Comparison of ENCODE assay signal across 8 cellular contexts in the genomic region with DNA sequence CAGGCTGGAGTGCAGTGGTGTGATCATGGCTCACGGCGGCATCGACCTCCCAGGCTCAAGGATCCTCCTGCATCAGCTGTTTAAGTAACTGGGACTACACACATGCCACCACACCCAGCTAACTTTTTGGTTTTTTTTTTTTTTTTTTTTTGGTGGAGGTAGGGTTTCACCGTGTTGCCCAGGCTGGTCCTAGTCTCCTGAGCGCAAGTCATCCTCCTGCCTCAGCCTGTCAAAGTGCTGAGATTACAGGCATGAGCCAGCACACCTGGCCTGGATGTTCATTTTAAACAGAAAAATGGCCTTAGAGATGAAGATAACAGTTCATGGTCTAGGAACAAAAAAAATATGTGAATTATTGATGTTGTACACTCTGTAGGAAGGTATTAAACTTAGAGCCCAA. TPM values are rescaled to one million over a fixed set of nuclear protein-coding genes. Genes with fewer than 3 reads are reported as not detected.
"Had no signal": no experiment of that assay in that cellular context is flagged by ENCODE, and none has a peak within 500 bp of the region (broad histone marks: within the 10 kb centered on the region; RNA-seq: fewer than 3 reads in every experiment).

No MANE protein-coding gene starts in this region.

- DNase-seq: GM23248, GOT3, H7, HFFc6 had no signal

- H3K4me3 ChIP-seq: GM23248, HAP-1 had no signal

- H3K4me1 ChIP-seq: HAP-1 had no signal

- ATAC-seq: HCT116 had no signal

- H3K27ac ChIP-seq: GM23248, HL-60 had no signal

- H3K9me3 ChIP-seq: HAP-1 had no signal

RNA-seq across cellular contexts. Expression of gene SLC25A18, which starts 13.6 kb away (rescaled TPM):
- total RNA-seq: GM23248, HFFc6 had no signal
- polyA plus RNA-seq: GM23248, IgD-negative memory B cell had no signal
